In genomic region chr7:25179771-25180591, GRCh38 we compare ENCODE assay signal across 9 cellular contexts. TPM values are rescaled to one million over a fixed set of nuclear protein-coding genes. Genes with fewer than 3 reads are reported as not detected.
DNase-seq lines count a peak whose midpoint lies in the region; ATAC-seq and TF ChIP-seq lines count a peak whose summit lies in the region.
"Had no signal": no experiment of that assay in that cellular context is flagged by ENCODE, and none has a peak within 500 bp of the region (broad histone marks: within the 10 kb centered on the region; RNA-seq: fewer than 3 reads in every experiment).

No MANE protein-coding gene starts in this region.

- CTCF ChIA-PET in activated CD4-positive, alpha-beta T cell treated with anti-CD3 and anti-CD28 coated beads for 36 hours (lab: Charles Lee): interaction anchor here (0.6 to 1.6 kb wide), 8 partner anchors 9 to 273 kb away, joined by 3 to 10 read pairs (median 6); partner anchors contain the start of gene CYCS

- H3K27ac Mint-ChIP-seq in activated CD4-positive, alpha-beta T cell treated with anti-CD3 and anti-CD28 coated beads for 36 hours: peak overlapping the region; percentile 90

- peak; percentile 63 for TF ChIP-seq CTCF in choroid plexus epithelial cell (conservative IDR thresholded peaks at IDR 0.05; ENCODE audit: low read depth, low read length)

- intact Hi-C loops in activated CD4-positive, alpha-beta T cell treated with anti-CD3 and anti-CD28 coated beads for 36 hours (cut with DNase I, micrococcal nuclease): loop anchor here (1.0 to 5.0 kb wide), 5 partner anchors 55 to 677 kb away; partner anchors contain the start of genes CYCS (in 2 of the 2), OSBPL3 (in 1 of the 2) and PALS2 (in 1 of the 2)

- H3K27me3 Mint-ChIP-seq in activated CD4-positive, alpha-beta T cell treated with anti-CD3 and anti-CD28 coated beads for 36 hours: no peaks in the 10 kb centered on the region

- POLR2A ChIA-PET in activated CD4-positive, alpha-beta T cell treated with anti-CD3 and anti-CD28 coated beads for 36 hours (lab: Charles Lee): interaction anchor here (1.0 kb wide), 1 partner anchor 61 kb away, joined by 5 read pairs; no protein-coding TSS in a partner anchor

- H3K4me3 Mint-ChIP-seq in activated CD4-positive, alpha-beta T cell treated with anti-CD3 and anti-CD28 coated beads for 36 hours: peak overlapping the region; percentile 78

- peak; percentile 26 to 92 (median 84) for DNase-seq in C1 segment of cervical spinal cord (lab: John Stamatoyannopoulos, UW)
- peak; percentile 76 for DNase-seq in GM19240 (ENCODE audit: insufficient read length, low spot score)
- DNase-seq in NCI-H510A (lab: John Stamatoyannopoulos, UW): peak; percentile 59
- peak; percentile 97 for DNase-seq in activated CD4-positive, alpha-beta T cell treated with anti-CD3 and anti-CD28 coated beads for 36 hours
- DNase-seq in choroid plexus epithelial cell (ENCODE audit: low read depth): peak; percentile 89
- peak; percentile 94 for DNase-seq in left lobe of liver (ENCODE audit: low spot score)
- DNase-seq in stimulated activated CD4-positive, alpha-beta T cell treated with anti-CD3 and anti-CD28 coated beads, Interleukin-1b, Interleukin-23, amount 100 ng/mL, for 48 hours: peak; percentile 95

- peaks cover 16% of the 10 kb centered on the region for H3K4me1 Mint-ChIP-seq in activated CD4-positive, alpha-beta T cell treated with anti-CD3 and anti-CD28 coated beads for 36 hours

- peak; percentile 94 for ATAC-seq in HG03442 (IDR thresholded peaks at IDR 0.05; ENCODE audit: unreplicated experiment)
- peak; percentile 95 for ATAC-seq in activated CD4-positive, alpha-beta T cell treated with anti-CD3 and anti-CD28 coated beads for 36 hours
- peak; percentile 99 for ATAC-seq in left lobe of liver

- peaks cover 6% of the 10 kb centered on the region for H3K36me3 Mint-ChIP-seq in activated CD4-positive, alpha-beta T cell treated with anti-CD3 and anti-CD28 coated beads for 36 hours (ENCODE audit: low read depth)

- no peaks in the 10 kb centered on the region for H3K9me3 Mint-ChIP-seq in activated CD4-positive, alpha-beta T cell treated with anti-CD3 and anti-CD28 coated beads for 36 hours (ENCODE audit: low read depth)

- H3K4me3 ChIP-seq in choroid plexus epithelial cell (ENCODE audit: low read depth, low read length): peak overlapping the region; percentile 84

RNA-seq across cellular contexts. Expression of gene NPVF, which starts 48.3 kb away (rescaled TPM):
- total RNA-seq in activated CD4-positive, alpha-beta T cell treated with anti-CD3 and anti-CD28 coated beads for 36 hours: not detected
- not detected for total RNA-seq in left lobe of liver
- total RNA-seq: glomerular endothelial cell had no signal

RNA-seq across cellular contexts. Expression of gene CYCS, which starts 54.9 kb away (rescaled TPM):
- 100 to 1,000 TPM; 222 to 237 TPM for total RNA-seq in activated CD4-positive, alpha-beta T cell treated with anti-CD3 and anti-CD28 coated beads for 36 hours
- total RNA-seq in left lobe of liver: 46.6 TPM

Comparison
In these comparisons a context has a peak if more than half of its experiments do, and no peak if none do; other contexts are left out.
1. Peak in every context shown above with its lines: DNase-seq, ATAC-seq and H3K4me3 ChIP-seq.